Comparison of ENCODE assay signal across 9 cellular contexts in genomic region chr1:10045480-10046355, GRCh38. TPM values are rescaled to one million over a fixed set of nuclear protein-coding genes. Genes with fewer than 3 reads are reported as not detected.
A peak's percentile ranks its signal among the peaks of the same experiment; 100 is the strongest.
DNase-seq lines count a peak whose midpoint lies in the region; ATAC-seq and TF ChIP-seq lines count a peak whose summit lies in the region.
"Had no signal": no experiment of that assay in that cellular context is flagged by ENCODE, and none has a peak within 500 bp of the region (broad histone marks: within the 10 kb centered on the region; RNA-seq: fewer than 3 reads in every experiment).

No MANE protein-coding gene starts in this region.

- no peaks in the 10 kb centered on the region for H3K9me3 ChIP-seq in testis

- intact Hi-C loops in testis (cut with DNase I; ENCODE audit: low total_unique reads): no loop called here
- intact Hi-C loops in activated CD4-positive, alpha-beta memory T cell treated with anti-CD3 and anti-CD28 coated beads for 36 hours (cut with micrococcal nuclease): no loop called here

- H3K9me3 Mint-ChIP-seq in activated CD4-positive, alpha-beta memory T cell treated with anti-CD3 and anti-CD28 coated beads for 36 hours: no peaks in the 10 kb centered on the region

- TF ChIP-seq POLR2A in testis (IDR thresholded peaks at IDR 0.05): no peak

- no peak for ATAC-seq in HG03025 (IDR thresholded peaks at IDR 0.05; ENCODE audit: low FRiP score, unreplicated experiment)
- ATAC-seq in GM21786 (IDR thresholded peaks at IDR 0.05; ENCODE audit: unreplicated experiment): no peak

- H3K4me3 ChIP-seq in testis: no peak overlapping the region

- 68 to 78% methylated on average over 8 of the region's 8 CpGs for WGBS in testis, 2 donors

- peaks cover 31% of the 10 kb centered on the region for H3K4me1 ChIP-seq in testis

- H3K27ac Mint-ChIP-seq in activated CD4-positive, alpha-beta memory T cell treated with anti-CD3 and anti-CD28 coated beads for 36 hours: no peak overlapping the region

- peak overlapping the region; percentile 1 for H3K27ac ChIP-seq in caudate nucleus (ENCODE audit: low read depth, low read length)
- peak overlapping the region; percentile 43 for H3K27ac ChIP-seq in layer of hippocampus (ENCODE audit: low read depth, low read length)
- peak overlapping the region; percentile 21 to 52 for H3K27ac ChIP-seq in testis

- peak; percentile 87 for DNase-seq in NCI-H2171 (lab: John Stamatoyannopoulos, UW)
- DNase-seq in caudate nucleus (lab: John Stamatoyannopoulos, UW): peak in 2 of 61 donors; percentile 22 to 92
- DNase-seq in testis: peak; percentile 49
- no peak for DNase-seq in retina
- DNase-seq in activated CD4-positive, alpha-beta memory T cell treated with anti-CD3 and anti-CD28 coated beads for 36 hours: no peak
- DNase-seq: MV-4-11 had no signal

- POLR2A ChIA-PET in activated CD4-positive, alpha-beta memory T cell treated with anti-CD3 and anti-CD28 coated beads for 36 hours (lab: Charles Lee): no interaction called here

- H3K27me3 ChIP-seq in layer of hippocampus (ENCODE audit: control insufficient read depth, insufficient read depth, low read length) (no peaks in the 10 kb centered on the region), testis (no peaks in the 10 kb centered on the region)

- no peaks in the 10 kb centered on the region for H3K36me3 ChIP-seq in testis (ENCODE audit: low read depth, missing control alignments)

- no peak overlapping the region for H3K4me3 Mint-ChIP-seq in activated CD4-positive, alpha-beta memory T cell treated with anti-CD3 and anti-CD28 coated beads for 36 hours

- CTCF ChIA-PET in activated CD4-positive, alpha-beta memory T cell treated with anti-CD3 and anti-CD28 coated beads for 36 hours (lab: Charles Lee): interaction anchor here (0.8 to 1.8 kb wide), 2 partner anchors 96 to 178 kb away, joined by 3 to 5 read pairs; no protein-coding TSS in a partner anchor

- no peaks in the 10 kb centered on the region for H3K27me3 Mint-ChIP-seq in activated CD4-positive, alpha-beta memory T cell treated with anti-CD3 and anti-CD28 coated beads for 36 hours

- H3K4me1 Mint-ChIP-seq in activated CD4-positive, alpha-beta memory T cell treated with anti-CD3 and anti-CD28 coated beads for 36 hours (ENCODE audit: low read depth): peaks cover 29% of the 10 kb centered on the region

- peaks cover 11% of the 10 kb centered on the region for H3K36me3 Mint-ChIP-seq in activated CD4-positive, alpha-beta memory T cell treated with anti-CD3 and anti-CD28 coated beads for 36 hours

- TF ChIP-seq CTCF in testis (IDR thresholded peaks at IDR 0.05): no peak

RNA-seq across cellular contexts. Expression of gene UBE4B, which starts 13.0 kb away (rescaled TPM):
- 10 to 100 TPM; 62.0 to 63.3 TPM for total RNA-seq in testis
- polyA plus RNA-seq in testis (ENCODE audit: insufficient read depth, low read depth, low replicate concordance): 26.1 TPM
- 10 to 100 TPM; 24.3 to 25.3 TPM for total RNA-seq in activated CD4-positive, alpha-beta memory T cell treated with anti-CD3 and anti-CD28 coated beads for 36 hours

RNA-seq across cellular contexts. Expression of gene RBP7, which starts 48.7 kb away (rescaled TPM):
- 1 to 10 TPM; 6.5 to 7.7 TPM for total RNA-seq in testis
- 35.3 TPM for polyA plus RNA-seq in testis (ENCODE audit: insufficient read depth, low read depth, low replicate concordance)
- total RNA-seq in activated CD4-positive, alpha-beta memory T cell treated with anti-CD3 and anti-CD28 coated beads for 36 hours: not detected

Comparison
In these comparisons a context has a peak if more than half of its experiments do, and no peak if none do; other contexts are left out.
1. DNase-seq: peak in NCI-H2171 (single experiment) and testis (single experiment); none in retina (single experiment) and activated CD4-positive, alpha-beta memory T cell treated with anti-CD3 and anti-CD28 coated beads for 36 hours (single experiment).
2. RNA of gene RBP7, which starts 48.7 kb away (total RNA-seq): 6.5 to 7.7 TPM in testis; not detected in activated CD4-positive, alpha-beta memory T cell treated with anti-CD3 and anti-CD28 coated beads for 36 hours; every median in the first group is over 4 times any median in the second.
3. Peak in every context shown above with its lines, with median percentiles within 50 percentile points of each other: H3K27ac ChIP-seq.